8 cellular contexts compared by ENCODE assay signal in the genomic region with DNA sequence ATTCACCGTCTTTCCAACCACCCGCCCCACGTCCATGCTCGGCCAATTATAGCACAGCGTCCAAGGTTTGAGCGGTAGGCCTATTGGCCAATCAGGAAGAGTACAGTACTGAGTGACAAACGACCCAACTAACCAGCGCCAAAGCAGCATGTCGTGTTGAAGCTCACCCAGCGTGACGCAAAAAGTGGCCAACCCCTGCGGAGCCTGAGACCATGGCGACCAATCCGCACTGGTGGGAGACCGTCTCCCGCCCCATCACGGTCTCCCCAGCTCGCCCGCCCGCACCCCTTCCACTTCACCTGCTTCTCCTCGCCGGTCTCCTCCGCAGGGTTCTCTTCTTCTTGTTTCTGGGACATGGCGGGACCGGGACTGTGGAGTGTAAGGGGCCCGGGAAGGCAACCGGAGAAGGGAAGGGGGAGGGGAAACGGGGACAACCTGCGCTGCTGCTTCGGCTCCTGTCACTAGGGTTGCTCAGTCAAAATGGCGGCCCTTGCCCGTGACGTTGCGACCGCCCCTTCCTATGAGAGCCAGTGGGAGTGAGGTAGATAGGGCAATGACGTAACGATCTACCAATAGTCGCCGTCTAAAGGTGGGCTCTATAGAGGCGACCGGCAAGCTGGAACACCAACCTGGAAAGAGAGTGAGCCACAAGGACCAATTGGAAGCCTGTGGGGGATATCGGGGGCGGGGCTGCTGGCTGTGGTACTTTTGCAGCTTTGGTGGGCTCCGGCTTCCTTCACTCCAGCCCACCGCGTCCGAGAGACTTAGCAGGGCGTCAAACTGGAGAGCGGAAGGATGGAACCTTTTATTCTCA. TPM values are rescaled to one million over a fixed set of nuclear protein-coding genes. Genes with fewer than 3 reads are reported as not detected.
A peak's percentile ranks its signal among the peaks of the same experiment; 100 is the strongest.
DNase-seq lines count a peak whose midpoint lies in the region; ATAC-seq, FAIRE-seq and TF ChIP-seq lines count a peak whose summit lies in the region.

TSS of gene ENSA (minus strand) at position 498 of the 814 bp plus-strand sequence. CDS start at position 356, 142 bp downstream.

- H3K4me1 ChIP-seq in OCI-LY3 (ENCODE audit: low read length), result peaks cover 21% of the 10 kb centered on the region
- H3K4me1 ChIP-seq in endothelial cell of umbilical vein (ENCODE audit: control insufficient read depth, extremely low read depth, insufficient read depth, low read length), result peaks cover 11% of the 10 kb centered on the region

- H3K27ac ChIP-seq in OCI-LY3 (ENCODE audit: low read length) (peak within 1 kb of the TSS; percentile 87), endothelial cell of umbilical vein (ENCODE audit: insufficient read depth, low read depth, low read length) (peak within 1 kb of the TSS; percentile 71)

- dilution Hi-C loops in endothelial cell of umbilical vein (cut with MboI; ENCODE audit: extremely low pct_ligation_motif_present, low sequenced_read_pairs), result no loop called here

- intact Hi-C loops in endothelial cell of umbilical vein (cut with micrococcal nuclease), result loop anchor here (1.0 to 10.0 kb wide), 10 partner anchors 8 to 348 kb away; partner anchors contain the start of genes ARNT, MCL1 and RPRD2

- peak within 1 kb of the TSS; percentile 99 for H3K4me2 ChIP-seq in OCI-LY3 (ENCODE audit: low read length)
- H3K4me2 ChIP-seq in endothelial cell of umbilical vein (ENCODE audit: insufficient read depth, low read length), result peak within 1 kb of the TSS; percentile 93

- no peaks in the 10 kb centered on the region for H3K9me3 Mint-ChIP-seq in mesothelial cell of epicardium

- CTCF ChIA-PET in endothelial cell of umbilical vein (lab: Charles Lee), result interaction anchor here (0.6 to 3.2 kb wide), 13 partner anchors 8 to 184 kb away, joined by 3 to 37 read pairs (median 4); partner anchors contain the start of gene MCL1

- no peaks in the 10 kb centered on the region for H3K27me3 Mint-ChIP-seq in mesothelial cell of epicardium (ENCODE audit: low read depth)

- H3K27me3 ChIP-seq in OCI-LY3 (ENCODE audit: low read depth, low read length) (no peaks in the 10 kb centered on the region), endothelial cell of umbilical vein (ENCODE audit: control insufficient read depth in 2 of 2, insufficient read depth in 2 of 2, low read length in 2 of 2) (no peaks in the 10 kb centered on the region)

- H3K36me3 Mint-ChIP-seq in mesothelial cell of epicardium, result peaks cover 25% of the 10 kb centered on the region

- H3K79me2 ChIP-seq in OCI-LY3 (ENCODE audit: low read length) (peaks cover 40% of the 10 kb centered on the region), endothelial cell of umbilical vein (ENCODE audit: control insufficient read depth, insufficient read depth, low read length) (peaks cover 28% of the 10 kb centered on the region)

- peaks cover 9% of the 10 kb centered on the region for H3K4me1 Mint-ChIP-seq in mesothelial cell of epicardium

- H3K27ac Mint-ChIP-seq in mesothelial cell of epicardium, result no peak within 1 kb of the TSS

- H3K9me1 ChIP-seq in endothelial cell of umbilical vein (replicated peaks; ENCODE audit: control insufficient read depth, extremely low read depth, insufficient read depth, low read length), result no peaks in the 10 kb centered on the region

- H3K36me3 ChIP-seq in OCI-LY3 (replicated peaks; ENCODE audit: low read depth, low read length), result peaks cover 27% of the 10 kb centered on the region
- peaks cover 8 to 12% of the 10 kb centered on the region in 2 experiments for H3K36me3 ChIP-seq in endothelial cell of umbilical vein (ENCODE audit: control insufficient read depth in 2 of 2, extremely low read depth in 1 of 2, insufficient read depth in 2 of 2, low read length in 2 of 2)

- H3K9ac ChIP-seq in OCI-LY3 (ENCODE audit: low read length) (peak within 1 kb of the TSS; percentile 89), endothelial cell of umbilical vein (replicated peaks; ENCODE audit: extremely low read depth, insufficient read depth, low read length) (peak within 1 kb of the TSS; percentile 83)

- peak within 1 kb of the TSS; percentile 80 for H2AFZ ChIP-seq in OCI-LY3 (ENCODE audit: low read depth, low read length)
- peak within 1 kb of the TSS; percentile 37 for H2AFZ ChIP-seq in endothelial cell of umbilical vein (ENCODE audit: low read depth, low read length)

- H3K4me3 Mint-ChIP-seq in mesothelial cell of epicardium, result no peak within 1 kb of the TSS

- H4K20me1 ChIP-seq in OCI-LY3 (ENCODE audit: insufficient read depth, low read length) (peaks cover 11% of the 10 kb centered on the region), endothelial cell of umbilical vein (replicated peaks; ENCODE audit: control insufficient read depth, extremely low read depth, insufficient read depth, low read length) (no peaks in the 10 kb centered on the region)

- ATAC-seq in GM21528 (IDR thresholded peaks at IDR 0.05; ENCODE audit: low FRiP score, unreplicated experiment), result peak; percentile 92

- H3K9me3 ChIP-seq in OCI-LY3 (ENCODE audit: insufficient read depth, low read length) (no peaks in the 10 kb centered on the region), endothelial cell of umbilical vein (replicated peaks; ENCODE audit: control insufficient read depth, insufficient read depth, low read length) (no peaks in the 10 kb centered on the region)

- TF ChIP-seq POLR2A in endothelial cell of umbilical vein (IDR thresholded peaks at IDR 0.05; ENCODE audit: low read depth, low read length), result peak; percentile 38

- DNase-seq in DMS 273 treated with DMSO at 0.1 percent for 48 hours (lab: John Stamatoyannopoulos, UW) (peak; percentile 100), HuH-7.5 (ENCODE audit: low spot score) (peak; percentile 81), endothelial cell of umbilical vein (ENCODE audit: low read depth, low spot score) (peak; percentile 99), mesothelial cell of epicardium (ENCODE audit: low spot score in 2 of 2, unreplicated experiment in 2 of 2) (peak; percentile 89 to 93)
- peak; percentile 94 for DNase-seq in activated CD8-positive, alpha-beta memory T cell treated with anti-CD3 and anti-CD28 coated beads, Interleukin-2, amount 50 U/mL, for 48 hours
- peak; percentile 93 for DNase-seq in stimulated activated CD8-positive, alpha-beta memory T cell treated with anti-CD3 and anti-CD28 coated beads, Interleukin-15, amount 100 ng/mL, for 48 hours (ENCODE audit: low read depth in 2 of 2)

- TF ChIP-seq CTCF in OCI-LY3 (IDR thresholded peaks at IDR 0.05; ENCODE audit: low read depth, low read length) (no peak), endothelial cell of umbilical vein (IDR thresholded peaks at IDR 0.05; ENCODE audit: extremely low read depth in 1 of 2, insufficient read depth in 1 of 2, low read depth in 1 of 2, low read length in 2 of 2) (no peak), mesothelial cell of epicardium (IDR thresholded peaks at IDR 0.05; ENCODE audit: unreplicated experiment) (no peak)

- no TSS peak for BruUV-seq in endothelial cell of umbilical vein (replicated peaks; lab: Mats Ljungman, UMichigan)

- H3K4me3 ChIP-seq in OCI-LY3 (ENCODE audit: low read length) (peak within 1 kb of the TSS; percentile 82), endothelial cell of umbilical vein (replicated peaks in 1 of 3; ENCODE audit: insufficient read depth in 1 of 3, low read depth in 1 of 3, low read length in 3 of 3) (peak within 1 kb of the TSS; percentile 55 to 89 (median 67))

- POLR2A ChIA-PET in endothelial cell of umbilical vein (lab: Charles Lee), result interaction anchor here (0.6 to 3.8 kb wide), 8 partner anchors 18 to 127 kb away, joined by 3 to 43 read pairs (median 4); partner anchors contain the start of gene MCL1

- FAIRE-seq in endothelial cell of umbilical vein (lab: Jason Lieb, UNC), result peak; percentile 99

TF ChIP-seq in endothelial cell of umbilical vein, 7 proteins besides CTCF, POLR2A, EP300 and RAD21:
- TF ChIP-seq JUN (IDR thresholded peaks at IDR 0.05; ENCODE audit: borderline replicate concordance, insufficient read depth, insufficient read length, low read depth) (peak; percentile 81), MYC (IDR thresholded peaks at IDR 0.05; ENCODE audit: low read depth, low read length) (no peak), POLR2AphosphoS5 (IDR thresholded peaks at IDR 0.05; ENCODE audit: insufficient read depth, low read depth, low read length) (peak; percentile 52)
- TF ChIP-seq, protein P1, sequence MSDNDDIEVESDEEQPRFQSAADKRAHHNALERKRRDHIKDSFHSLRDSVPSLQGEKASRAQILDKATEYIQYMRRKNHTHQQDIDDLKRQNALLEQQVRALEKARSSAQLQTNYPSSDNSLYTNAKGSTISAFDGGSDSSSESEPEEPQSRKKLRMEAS (IDR thresholded peaks at IDR 0.05; ENCODE audit: insufficient read depth, insufficient read length), result peak; percentile 4

RNA-seq across cellular contexts. Expression of gene ENSA, which starts in this region (rescaled TPM):
- total RNA-seq in endothelial cell of umbilical vein (155 and 162 TPM in 2 replicates), mesothelial cell of epicardium (115 to 117 TPM (median 117 TPM) in 3 replicates)
- 30.5 and 32.4 TPM in 2 replicates for polyA plus RNA-seq in endothelial cell of umbilical vein
- 111 and 131 TPM in 2 replicates for polyA plus RNA-seq in endothelial cell of umbilical vein (2011; cell fraction: cytosol; rRNA removed)
- 42.8 and 60.9 TPM in 2 replicates for polyA plus RNA-seq in endothelial cell of umbilical vein (2011; cell fraction: nucleus; rRNA removed)
- polyA plus RNA-seq in endothelial cell of umbilical vein (2012), result 83.2 and 112 TPM in 2 replicates
- polyA minus RNA-seq in endothelial cell of umbilical vein, result 20.8 and 22.0 TPM in 2 replicates
- 45.0 TPM for polyA minus RNA-seq in endothelial cell of umbilical vein (2011; cell fraction: cytosol; rRNA and poly(A)+ RNA removed)
- 22.8 and 31.9 TPM in 2 replicates for polyA minus RNA-seq in endothelial cell of umbilical vein (2011; cell fraction: nucleus; rRNA and poly(A)+ RNA removed)

Comparison
In these comparisons a context has a peak if more than half of its experiments do, and no peak if none do; other contexts are left out.
1. Peak in every context shown above with its lines: DNase-seq, ATAC-seq, H3K4me3 ChIP-seq and H3K27ac ChIP-seq.